In genomic region chr13:19058566-19058965, GRCh38 we compare ENCODE assay signal across 9 cellular contexts.
"Had no signal": no experiment of that assay in that cellular context is flagged by ENCODE, and none has a peak within 500 bp of the region (broad histone marks: within the 10 kb centered on the region; RNA-seq: fewer than 3 reads in every experiment).

No MANE protein-coding gene starts in this region.

- H2AFZ ChIP-seq: GM23248 had no signal

- H3K27ac ChIP-seq: GM23248, HL-60 had no signal

- H3K36me3 ChIP-seq: HAP-1 had no signal

- ATAC-seq: HCT116, HepG2 had no signal

- FAIRE-seq: HepG2 had no signal

- DNase-seq: GM23248, GOT3, H7, HFFc6, KBM-7 had no signal

- H3K4me3 ChIP-seq: GM23248, HAP-1 had no signal

- H3K9ac ChIP-seq: GM23248 had no signal

- H3K4me1 ChIP-seq: HAP-1 had no signal
